ENCODE assay signal across 22 cellular contexts in the genomic region with DNA sequence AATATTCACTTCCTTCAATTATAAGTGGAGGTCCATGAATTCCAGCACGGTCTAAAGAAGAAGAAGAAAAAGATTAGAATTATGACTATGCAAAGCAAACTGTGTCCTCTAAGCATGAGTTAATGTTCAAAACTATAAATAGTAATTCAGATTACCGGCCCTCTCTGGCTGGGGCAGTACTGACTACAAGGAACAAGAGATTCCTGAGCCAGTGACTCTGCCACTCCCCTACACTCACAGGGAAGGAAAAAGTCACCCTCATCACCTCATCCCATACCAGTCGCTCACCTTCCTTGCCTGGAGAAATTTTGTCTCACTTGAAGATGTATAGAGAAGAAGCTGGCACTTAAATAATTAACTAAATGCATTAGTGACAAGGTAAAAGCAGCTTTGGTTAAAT. TPM values are rescaled to one million over a fixed set of nuclear protein-coding genes. Genes with fewer than 3 reads are reported as not detected.
"Had no signal": no experiment of that assay in that cellular context is flagged by ENCODE, and none has a peak within 500 bp of the region (broad histone marks: within the 10 kb centered on the region; RNA-seq: fewer than 3 reads in every experiment).

No MANE protein-coding gene starts in this region.

- DNase-seq: cerebellar nuclear complex; dorsolateral prefrontal cortex; effector CD4-positive, alpha-beta T cell; gastrocnemius medialis; head of caudate nucleus; hippocampal formation; left colon; natural killer cell; pancreas; retina; stimulated activated CD4-positive, alpha-beta T cell treated with anti-CD3 and anti-CD28 coated beads, Interleukin-12 subunit alpha, Interleukin-12 subunit beta, amount 100 ng/mL, for 4 hours; stimulated activated CD4-positive, alpha-beta T cell treated with anti-CD3 and anti-CD28 coated beads, Interleukin-1b, Interleukin-23, amount 100 ng/mL, for 48 hours; stimulated activated CD4-positive, alpha-beta T cell treated with anti-CD3 and anti-CD28 coated beads, Interleukin-4, amount 100 ng/mL, for 1 hour; stimulated activated CD8-positive, alpha-beta memory T cell treated with anti-CD3 and anti-CD28 coated beads, Interleukin-4, amount 100 ng/mL, for 48 hours; stimulated activated naive CD8-positive, alpha-beta T cell treated with anti-CD3 and anti-CD28 coated beads, Interleukin-15, Interleukin-2, amounts not matched to agents 100 U/mL and 50 U/mL, for 24 hours; substantia nigra; testis; tibial artery had no signal

- ATAC-seq: gastrocnemius medialis; left colon; natural killer cell; pancreas; sciatic nerve; stimulated activated naive CD8-positive, alpha-beta T cell treated with anti-CD3 and anti-CD28 coated beads, Interleukin-15, Interleukin-2, amounts not matched to agents 100 U/mL and 50 U/mL, for 24 hours had no signal

- H3K27me3 ChIP-seq: dorsolateral prefrontal cortex, gastrocnemius medialis, pancreas, testis, tibial artery had no signal

- H3K4me3 ChIP-seq: dorsolateral prefrontal cortex, gastrocnemius medialis, lung, pancreas, smooth muscle cell, testis, tibial artery had no signal

- H3K36me3 ChIP-seq: gastrocnemius medialis, pancreas had no signal

- H3K4me1 ChIP-seq: gastrocnemius medialis had no signal

- H3K27ac ChIP-seq: dorsolateral prefrontal cortex, gastrocnemius medialis, pancreas, testis, tibial artery had no signal

- H3K9me3 ChIP-seq: gastrocnemius medialis, pancreas, testis, tibial artery had no signal

RNA-seq across cellular contexts. Expression of a gene that starts 50.1 kb away (rescaled TPM):
- total RNA-seq: smooth muscle cell had no signal
- polyA plus RNA-seq: neural cell had no signal

RNA-seq across cellular contexts. Expression of a gene that starts 56.5 kb away (rescaled TPM):
- polyA plus RNA-seq: neural cell had no signal
